33 cellular contexts compared by ENCODE assay signal in genomic region chr2:205041472-205042130, GRCh38.
"Had no signal": no experiment of that assay in that cellular context is flagged by ENCODE, and none has a peak within 500 bp of the region (broad histone marks: within the 10 kb centered on the region; RNA-seq: fewer than 3 reads in every experiment).

No MANE protein-coding gene starts in this region.

- H3K4me3 ChIP-seq: lung, mucosa of descending colon, pancreas, prostate gland, smooth muscle cell, upper lobe of right lung had no signal

- DNase-seq: activated CD4-positive, alpha-beta T cell treated with anti-CD3 and anti-CD28 coated beads for 48 hours; activated CD4-positive, alpha-beta T cell treated with anti-CD3 and anti-CD28 coated beads, Interleukin-2, amount 50 U/mL, for 48 hours; activated CD8-positive, alpha-beta memory T cell treated with anti-CD3 and anti-CD28 coated beads for 24 hours; activated effector memory CD4-positive, alpha-beta T cell treated with Interleukin-2 at 50 U/mL for 16 hours; activated naive CD4-positive, alpha-beta T cell treated with anti-CD3 and anti-CD28 coated beads for 36 hours; amniotic stem cell; brain microvascular endothelial cell; caudate nucleus; cortex of kidney; head of caudate nucleus; hypothalamus; immature natural killer cell; kidney; mesendoderm; mucosa of descending colon; nucleus accumbens; pancreas; retina; stimulated activated CD4-positive, alpha-beta T cell treated with anti-CD3 and anti-CD28 coated beads, Interleukin-1b, Interleukin-23, amount 100 ng/mL, for 48 hours; stimulated activated CD4-positive, alpha-beta T cell treated with anti-CD3 and anti-CD28 coated beads, Interleukin-4, amount 100 ng/mL, for 4 hours; stimulated activated CD8-positive, alpha-beta memory T cell treated with anti-CD3 and anti-CD28 coated beads, Interleukin-4, amount 100 ng/mL, for 48 hours; stimulated activated naive CD8-positive, alpha-beta T cell treated with anti-CD3 and anti-CD28 coated beads, Interleukin-15, amount 100 ng/mL, for 72 hours; substantia nigra; T1000; upper lobe of right lung; WERI-Rb-1 had no signal

- H3K27ac ChIP-seq: brain microvascular endothelial cell, pancreas, prostate gland, upper lobe of right lung, WERI-Rb-1 had no signal

- FAIRE-seq: astrocyte, endothelial cell of umbilical vein, kidney, pancreas had no signal

- H3K9me3 ChIP-seq: mucosa of descending colon, pancreas, prostate gland, upper lobe of right lung had no signal

- H3K4me2 ChIP-seq: smooth muscle cell had no signal

- H3K27me3 ChIP-seq: brain microvascular endothelial cell, pancreas, upper lobe of right lung had no signal

- H3K4me1 ChIP-seq: pancreas, prostate gland, upper lobe of right lung had no signal

- H3K36me3 ChIP-seq: brain microvascular endothelial cell, pancreas, prostate gland, upper lobe of right lung, WERI-Rb-1 had no signal

- ATAC-seq: activated CD4-positive, CD25-positive, alpha-beta regulatory T cell treated with anti-CD3 and anti-CD28 coated beads, Interleukin-2, amount 50 U/mL, for 24 hours; mucosa of descending colon; pancreas; stimulated activated memory B cell treated with anti-CD40 and anti-IgM and Interleukin-4, amounts not matched to agents 10 μg/mL and 1 μg/mL and 100 μg/mL, for 72 hours; stimulated activated naive CD8-positive, alpha-beta T cell treated with anti-CD3 and anti-CD28 coated beads, Interleukin-15, amount 100 ng/mL, for 72 hours; upper lobe of right lung had no signal
